ENCODE assay signal across 26 cellular contexts in genomic region chr18:51857989-51858388, GRCh38.
"Had no signal": no experiment of that assay in that cellular context is flagged by ENCODE, and none has a peak within 500 bp of the region (broad histone marks: within the 10 kb centered on the region; RNA-seq: fewer than 3 reads in every experiment).

No MANE protein-coding gene starts in this region.

- H3K4me3 Mint-ChIP-seq: activated naive CD8-positive, alpha-beta T cell; activated T-cell treated with anti-CD3 and anti-CD28 coated beads, Interleukin-2, amount 50 U/mL, for 4 hours; endodermal cell; naive thymus-derived CD4-positive, alpha-beta T cell; neural crest cell; T-helper 17 cell had no signal

- H3K27me3 Mint-ChIP-seq: activated naive CD8-positive, alpha-beta T cell; T-helper 17 cell had no signal

- H3K27ac Mint-ChIP-seq: activated naive CD8-positive, alpha-beta T cell; activated T-helper 2 cell treated with anti-CD3 and anti-CD28 coated beads, Interferon-gamma antibody, Interleukin-2, Interleukin-4, amounts not matched to agents 10 μg/mL and 5 μg/mL and 100 μg/mL, durations not matched to agents 14 hours and 24 hours and 36 hours; endodermal cell; naive thymus-derived CD4-positive, alpha-beta T cell; T-helper 17 cell had no signal

- ATAC-seq: activated T-cell treated with anti-CD3 and anti-CD28 coated beads, Interleukin-2, amount 50 U/mL, for 4 hours; gastrocnemius medialis; naive thymus-derived CD4-positive, alpha-beta T cell; stimulated activated naive CD8-positive, alpha-beta T cell treated with anti-CD3 and anti-CD28 coated beads, Interleukin-15, Interleukin-2, amounts not matched to agents 100 U/mL and 50 U/mL, for 24 hours; T-helper 17 cell; upper lobe of right lung had no signal

- H3K9me3 Mint-ChIP-seq: activated T-cell treated with anti-CD3 and anti-CD28 coated beads, Interleukin-2, amount 50 U/mL, for 4 hours; endodermal cell; neural crest cell had no signal

- H3K4me3 ChIP-seq: adrenal gland, coronary artery, esophagus squamous epithelium, gastrocnemius medialis, lower lobe of right lung, prostate gland, right atrium auricular region, spleen, thyroid gland, upper lobe of right lung had no signal

- H3K27ac ChIP-seq: adrenal gland, coronary artery, esophagus squamous epithelium, gastrocnemius medialis, lower lobe of right lung, prostate gland, right atrium auricular region, spleen, thyroid gland, upper lobe of right lung had no signal

- H3K27me3 ChIP-seq: adrenal gland, esophagus squamous epithelium, gastrocnemius medialis, right atrium auricular region, spleen, thyroid gland, upper lobe of right lung had no signal

- H3K36me3 Mint-ChIP-seq: activated naive CD8-positive, alpha-beta T cell had no signal

- DNase-seq: activated CD4-positive, alpha-beta T cell treated with anti-CD3 and anti-CD28 coated beads for 4 hours; activated CD4-positive, alpha-beta T cell treated with anti-CD3 and anti-CD28 coated beads, Interleukin-2, amount 50 U/mL, for 48 hours; activated CD4-positive, CD25-positive, alpha-beta regulatory T cell; activated CD8-positive, alpha-beta memory T cell treated with anti-CD3 and anti-CD28 coated beads, Interleukin-2, amount 50 U/mL, for 48 hours; activated naive CD4-positive, alpha-beta T cell; activated T-cell treated with anti-CD3 and anti-CD28 coated beads, Interleukin-2, amount 50 U/mL, for 4 hours; adrenal gland; endodermal cell; esophagus squamous epithelium; gastrocnemius medialis; head of caudate nucleus; islet precursor cell; lower lobe of right lung; naive thymus-derived CD4-positive, alpha-beta T cell; spleen; stimulated activated CD4-positive, alpha-beta T cell treated with anti-CD3 and anti-CD28 coated beads, Interleukin-4, amount 100 ng/mL, for 1 hour; stimulated activated naive CD8-positive, alpha-beta T cell treated with anti-CD3 and anti-CD28 coated beads, Interleukin-15, Interleukin-2, amounts not matched to agents 100 U/mL and 50 U/mL, for 24 hours; T-helper 17 cell; thyroid gland; upper lobe of right lung had no signal

- H3K4me1 Mint-ChIP-seq: naive thymus-derived CD4-positive, alpha-beta T cell; neural crest cell; T-helper 17 cell had no signal
